ENCODE assay signal across 9 cellular contexts in genomic region chr22:41425704-41426365, GRCh38. TPM values are rescaled to one million over a fixed set of nuclear protein-coding genes. Genes with fewer than 3 reads are reported as not detected.
DNase-seq lines count a peak whose midpoint lies in the region; ATAC-seq and TF ChIP-seq lines count a peak whose summit lies in the region.
"Had no signal": no experiment of that assay in that cellular context is flagged by ENCODE, and none has a peak within 500 bp of the region (broad histone marks: within the 10 kb centered on the region; RNA-seq: fewer than 3 reads in every experiment).

No MANE protein-coding gene starts in this region.

- H3K9me3 ChIP-seq in gastrocnemius medialis (no peaks in the 10 kb centered on the region), prostate gland (no peaks in the 10 kb centered on the region)
- H3K9me3 ChIP-seq: SJSA1 had no signal

- no peaks in the 10 kb centered on the region for H3K27me3 ChIP-seq in gastrocnemius medialis
- no peaks in the 10 kb centered on the region for H3K27me3 ChIP-seq in prostate gland (replicated peaks; ENCODE audit: insufficient read depth)
- H3K27me3 ChIP-seq: SJSA1 had no signal

- peaks cover 14% of the 10 kb centered on the region for H3K4me1 Mint-ChIP-seq in activated CD4-positive, alpha-beta T cell treated with anti-CD3 and anti-CD28 coated beads for 36 hours
- peaks cover 13% of the 10 kb centered on the region for H3K4me1 Mint-ChIP-seq in activated CD8-positive, alpha-beta T cell treated with anti-CD3 and anti-CD28 coated beads for 36 hours (ENCODE audit: low read depth)

- peaks cover 13% of the 10 kb centered on the region for H3K36me3 Mint-ChIP-seq in activated CD4-positive, alpha-beta T cell treated with anti-CD3 and anti-CD28 coated beads for 36 hours (ENCODE audit: low read depth)
- H3K36me3 Mint-ChIP-seq in activated CD8-positive, alpha-beta T cell treated with anti-CD3 and anti-CD28 coated beads for 36 hours (ENCODE audit: low read depth), result peaks cover 20% of the 10 kb centered on the region

- peak; percentile 72 for DNase-seq in activated CD4-positive, alpha-beta T cell treated with anti-CD3 and anti-CD28 coated beads for 36 hours
- DNase-seq in activated CD4-positive, alpha-beta T cell treated with anti-CD3 and anti-CD28 coated beads, Interleukin-2, amount 50 U/mL, for 4 hours, result no peak
- DNase-seq in activated CD8-positive, alpha-beta T cell treated with anti-CD3 and anti-CD28 coated beads for 36 hours, result peak; percentile 77
- no peak for DNase-seq in gastrocnemius medialis
- no peak for DNase-seq in prostate gland (ENCODE audit: low spot score)
- DNase-seq in NCI-H748 treated with DMSO at 0.1 percent for 48 hours (lab: John Stamatoyannopoulos, UW), result no peak
- DNase-seq: GF-D8, NCI-H2081 had no signal

- H3K4me3 ChIP-seq in gastrocnemius medialis, result no peak overlapping the region
- no peak overlapping the region for H3K4me3 ChIP-seq in prostate gland
- H3K4me3 ChIP-seq: SJSA1 had no signal

- H3K27ac ChIP-seq in gastrocnemius medialis, result peak overlapping the region; percentile 92 to 100 (median 99)
- H3K27ac ChIP-seq in prostate gland, result no peak overlapping the region
- H3K27ac ChIP-seq: SJSA1 had no signal

- peak overlapping the region; percentile 79 for H3K27ac Mint-ChIP-seq in activated CD4-positive, alpha-beta T cell treated with anti-CD3 and anti-CD28 coated beads for 36 hours
- H3K27ac Mint-ChIP-seq in activated CD8-positive, alpha-beta T cell treated with anti-CD3 and anti-CD28 coated beads for 36 hours, result peak overlapping the region; percentile 69

- TF ChIP-seq POLR2A in gastrocnemius medialis (IDR thresholded peaks at IDR 0.05) (no peak), prostate gland (IDR thresholded peaks at IDR 0.05) (no peak)

- H3K4me1 ChIP-seq in gastrocnemius medialis (peaks cover 28 to 38% of the 10 kb centered on the region in 2 donors), prostate gland (replicated peaks) (peaks cover 4% of the 10 kb centered on the region)
- H3K4me1 ChIP-seq: SJSA1 had no signal

- no peaks in the 10 kb centered on the region for H3K9me3 Mint-ChIP-seq in activated CD4-positive, alpha-beta T cell treated with anti-CD3 and anti-CD28 coated beads for 36 hours (ENCODE audit: low read depth)
- H3K9me3 Mint-ChIP-seq in activated CD8-positive, alpha-beta T cell treated with anti-CD3 and anti-CD28 coated beads for 36 hours, result no peaks in the 10 kb centered on the region

- POLR2A ChIA-PET in activated CD4-positive, alpha-beta T cell treated with anti-CD3 and anti-CD28 coated beads for 36 hours (lab: Charles Lee), result interaction anchor here (0.6 to 1.1 kb wide), 2 partner anchors 21 to 43 kb away, joined by 3 to 4 read pairs; partner anchors contain the start of genes ACO2, PHF5A and TOB2
- POLR2A ChIA-PET in activated CD8-positive, alpha-beta T cell treated with anti-CD3 and anti-CD28 coated beads for 36 hours (lab: Charles Lee), result interaction anchor here (1.1 to 1.3 kb wide), 3 partner anchors 11 to 116 kb away, joined by 3 to 5 read pairs (median 3); partner anchors contain the start of gene PHF5A

- in situ Hi-C loops in gastrocnemius medialis (cut with MboI; ENCODE audit: low sequenced_read_pairs in 4 of 4), result no loop called here

- H3K27me3 Mint-ChIP-seq in activated CD4-positive, alpha-beta T cell treated with anti-CD3 and anti-CD28 coated beads for 36 hours, result no peaks in the 10 kb centered on the region
- no peaks in the 10 kb centered on the region for H3K27me3 Mint-ChIP-seq in activated CD8-positive, alpha-beta T cell treated with anti-CD3 and anti-CD28 coated beads for 36 hours

- H3K4me3 Mint-ChIP-seq in activated CD4-positive, alpha-beta T cell treated with anti-CD3 and anti-CD28 coated beads for 36 hours, result no peak overlapping the region
- H3K4me3 Mint-ChIP-seq in activated CD8-positive, alpha-beta T cell treated with anti-CD3 and anti-CD28 coated beads for 36 hours, result no peak overlapping the region

- no peak for TF ChIP-seq CTCF in activated CD8-positive, alpha-beta T cell treated with anti-CD3 and anti-CD28 coated beads for 36 hours (IDR thresholded peaks at IDR 0.05)
- TF ChIP-seq CTCF in gastrocnemius medialis (IDR thresholded peaks at IDR 0.05 in 4 of 5, conservative IDR thresholded peaks at IDR 0.05 in 1 of 5) (no peak), prostate gland (IDR thresholded peaks at IDR 0.05) (no peak)

- H3K36me3 ChIP-seq in gastrocnemius medialis, result peaks cover 0 to 8% of the 10 kb centered on the region in 2 donors
- H3K36me3 ChIP-seq in prostate gland, result no peaks in the 10 kb centered on the region

- intact Hi-C loops in activated CD4-positive, alpha-beta T cell treated with anti-CD3 and anti-CD28 coated beads for 36 hours (cut with DNase I, micrococcal nuclease), result no loop called here
- intact Hi-C loops in activated CD8-positive, alpha-beta T cell treated with anti-CD3 and anti-CD28 coated beads for 36 hours (cut with micrococcal nuclease), result no loop called here
- intact Hi-C loops in gastrocnemius medialis (cut with DNase I; ENCODE audit: low total_unique reads), result no loop called here
- intact Hi-C loops in prostate gland (cut with DNase I), result no loop called here

- peak; percentile 90 for ATAC-seq in activated CD4-positive, alpha-beta T cell treated with anti-CD3 and anti-CD28 coated beads for 36 hours
- peak; percentile 86 for ATAC-seq in activated CD8-positive, alpha-beta T cell treated with anti-CD3 and anti-CD28 coated beads for 36 hours
- ATAC-seq in gastrocnemius medialis, result no peak

- CTCF ChIA-PET in activated CD4-positive, alpha-beta T cell treated with anti-CD3 and anti-CD28 coated beads for 36 hours (lab: Charles Lee), result interaction anchor here (0.5 kb wide), 1 partner anchor 19 kb away, joined by 3 read pairs; no protein-coding TSS in a partner anchor
- CTCF ChIA-PET in activated CD8-positive, alpha-beta T cell treated with anti-CD3 and anti-CD28 coated beads for 36 hours (lab: Charles Lee), result interaction anchor here (2.1 kb wide), 1 partner anchor 22 kb away, joined by 7 read pairs; no protein-coding TSS in a partner anchor

- 52% methylated on average over 8 of the region's 8 CpGs for WGBS in prostate gland

RNA-seq across cellular contexts. Expression of gene TOB2, which starts 20.8 kb away (rescaled TPM):
- 10 to 100 TPM; 26.5 to 32.3 TPM for total RNA-seq in activated CD4-positive, alpha-beta T cell treated with anti-CD3 and anti-CD28 coated beads for 36 hours
- 10 to 100 TPM; 27.0 to 28.5 TPM for total RNA-seq in activated CD8-positive, alpha-beta T cell treated with anti-CD3 and anti-CD28 coated beads for 36 hours
- total RNA-seq in gastrocnemius medialis (10 to 100 TPM; 48.1 to 93.6 (median 65.7) TPM), prostate gland (10 to 100 TPM; 56.7 to 80.8 TPM)

RNA-seq across cellular contexts. Expression of gene PHF5A, which starts 42.7 kb away (rescaled TPM):
- 10 to 100 TPM; 54.5 to 61.1 TPM for total RNA-seq in activated CD4-positive, alpha-beta T cell treated with anti-CD3 and anti-CD28 coated beads for 36 hours
- total RNA-seq in activated CD8-positive, alpha-beta T cell treated with anti-CD3 and anti-CD28 coated beads for 36 hours, result 10 to 100 TPM; 65.2 to 70.4 TPM
- 10 to 100 TPM; 33.8 to 43.5 (median 38.9) TPM for total RNA-seq in gastrocnemius medialis
- total RNA-seq in prostate gland, result 10 to 100 TPM; 35.8 to 40.2 TPM

RNA-seq across cellular contexts. Expression of gene ACO2, which starts 43.1 kb away (rescaled TPM):
- 100 to 1,000 TPM in 1 of 2 experiments, 10 to 100 TPM in 1; 95.4 to 106 TPM for total RNA-seq in activated CD4-positive, alpha-beta T cell treated with anti-CD3 and anti-CD28 coated beads for 36 hours
- 10 to 100 TPM; 96.5 to 97.7 TPM for total RNA-seq in activated CD8-positive, alpha-beta T cell treated with anti-CD3 and anti-CD28 coated beads for 36 hours
- total RNA-seq in gastrocnemius medialis (100 to 1,000 TPM; 361 to 763 (median 473) TPM), prostate gland (100 to 1,000 TPM; 100 to 177 TPM)

RNA-seq across cellular contexts. Expression of gene TEF, which starts 44.1 kb away (rescaled TPM):
- total RNA-seq in activated CD4-positive, alpha-beta T cell treated with anti-CD3 and anti-CD28 coated beads for 36 hours, result 1 to 10 TPM; 1.7 to 2.2 TPM
- 1 to 10 TPM; 1.4 to 2.0 TPM for total RNA-seq in activated CD8-positive, alpha-beta T cell treated with anti-CD3 and anti-CD28 coated beads for 36 hours
- total RNA-seq in gastrocnemius medialis (10 to 100 TPM; 15.6 to 39.8 (median 19.5) TPM), prostate gland (10 to 100 TPM; 26.2 to 51.7 TPM)

Comparison
In these comparisons a context has a peak if more than half of its experiments do, and no peak if none do; other contexts are left out.
1. DNase-seq: peak in activated CD4-positive, alpha-beta T cell treated with anti-CD3 and anti-CD28 coated beads for 36 hours (single experiment) and activated CD8-positive, alpha-beta T cell treated with anti-CD3 and anti-CD28 coated beads for 36 hours (single experiment); none in activated CD4-positive, alpha-beta T cell treated with anti-CD3 and anti-CD28 coated beads, Interleukin-2, amount 50 U/mL, for 4 hours (0 of 2), gastrocnemius medialis (0 of 2), prostate gland (single experiment) and NCI-H748 treated with DMSO at 0.1 percent for 48 hours (single experiment).
2. ATAC-seq: peak in activated CD4-positive, alpha-beta T cell treated with anti-CD3 and anti-CD28 coated beads for 36 hours (single experiment) and activated CD8-positive, alpha-beta T cell treated with anti-CD3 and anti-CD28 coated beads for 36 hours (single experiment); none in gastrocnemius medialis (0 of 2).
3. H3K27ac ChIP-seq: peak in gastrocnemius medialis (4 of 4); none in prostate gland (0 of 2).